ENCODE assay signal across 7 cellular contexts in the genomic region with DNA sequence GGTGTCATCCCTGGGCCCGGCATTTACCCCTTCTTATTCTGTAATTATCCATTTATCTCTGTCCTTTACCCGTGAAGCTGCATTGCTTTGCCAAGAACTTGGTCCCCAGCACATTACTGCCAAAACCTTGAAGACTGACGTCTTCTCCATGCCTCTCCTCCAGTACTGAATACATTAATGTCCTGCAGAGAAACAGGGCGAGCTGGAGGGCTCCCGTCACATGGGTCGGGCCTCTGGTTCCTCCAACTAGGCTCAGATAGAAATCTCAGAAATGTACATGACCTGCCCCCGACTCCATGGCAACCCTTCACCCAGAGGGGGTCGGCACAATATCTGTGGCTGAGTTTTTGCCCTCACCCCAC. TPM values are rescaled to one million over a fixed set of nuclear protein-coding genes. Genes with fewer than 3 reads are reported as not detected.
DNase-seq lines count a peak whose midpoint lies in the region; ATAC-seq and TF ChIP-seq lines count a peak whose summit lies in the region.

No MANE protein-coding gene starts in this region.

- H3K27me3 ChIP-seq in HUES48 (ENCODE audit: control insufficient read depth, insufficient read depth, low read length) (peaks cover 13% of the 10 kb centered on the region), iPS-18a (ENCODE audit: control insufficient read depth, insufficient read depth, low read length) (peaks cover 13% of the 10 kb centered on the region), spleen (replicated peaks in 1 of 7) (no peaks in the 10 kb centered on the region)

- H3K9ac ChIP-seq in HUES48 (ENCODE audit: low read depth, low read length), result peak overlapping the region; percentile 22; the same call in 1 of the 2 replicates
- no peak overlapping the region for H3K9ac ChIP-seq in iPS-18a (ENCODE audit: low read length)

- no peak overlapping the region for H3K27ac ChIP-seq in HUES48 (ENCODE audit: low read depth, low read length)
- H3K27ac ChIP-seq in iPS-18a (ENCODE audit: low read length), result no peak overlapping the region
- peak overlapping the region in 2 of 8 donors; percentile 60 to 72 for H3K27ac ChIP-seq in spleen

- peaks cover 25% of the 10 kb centered on the region for H3K36me3 ChIP-seq in HUES48 (ENCODE audit: control insufficient read depth, insufficient read depth, low read length)
- H3K36me3 ChIP-seq in iPS-18a (ENCODE audit: control insufficient read depth, low read depth, low read length), result peaks cover 19% of the 10 kb centered on the region
- peaks cover 0 to 37% (median 31%) of the 10 kb centered on the region in 6 donors for H3K36me3 ChIP-seq in spleen

- H3K4me3 ChIP-seq in HUES48 (ENCODE audit: low read depth, low read length), result peak overlapping the region; percentile 76
- H3K4me3 ChIP-seq in iPS-18a (ENCODE audit: low read length), result peak overlapping the region; percentile 75
- H3K4me3 ChIP-seq in spleen, result peak overlapping the region; percentile 24 to 75 (median 52)

- intact Hi-C loops in spleen (cut with DNase I; ENCODE audit: low total_unique reads), result no loop called here

- peak overlapping the region; percentile 17 to 71 for H3K27ac Mint-ChIP-seq in activated naive CD4-positive, alpha-beta T cell treated with anti-CD3 and anti-CD28 coated beads, Interleukin-2, amount 50 U/mL, for 72 hours

- H3K9me3 ChIP-seq in HUES48 (ENCODE audit: control insufficient read depth, insufficient read depth, low read length) (no peaks in the 10 kb centered on the region), iPS-18a (ENCODE audit: control insufficient read depth, low read depth, low read length) (no peaks in the 10 kb centered on the region), spleen (peaks cover 0 to 9% (median 0%) of the 10 kb centered on the region in 8 donors)

- DNase-seq in activated naive CD4-positive, alpha-beta T cell treated with anti-CD3 and anti-CD28 coated beads, Interleukin-2, amount 50 U/mL, for 72 hours (ENCODE audit: low spot score in 2 of 2), result no peak
- DNase-seq in spleen, result no peak
- no peak for DNase-seq in NCI-H524 treated with DMSO at 0.1 percent for 48 hours (lab: John Stamatoyannopoulos, UW)
- no peak for DNase-seq in NOMO-1 (lab: John Stamatoyannopoulos, UW; ENCODE audit: unreplicated experiment in 2 of 2)

- no peak for TF ChIP-seq POLR2A in spleen (IDR thresholded peaks at IDR 0.05)

- peaks cover 0 to 8% of the 10 kb centered on the region in 2 donors for H3K9me3 Mint-ChIP-seq in activated naive CD4-positive, alpha-beta T cell treated with anti-CD3 and anti-CD28 coated beads, Interleukin-2, amount 50 U/mL, for 72 hours

- H3K4me1 ChIP-seq in HUES48 (ENCODE audit: control insufficient read depth, insufficient read depth, low read length) (peaks cover 35% of the 10 kb centered on the region), iPS-18a (ENCODE audit: control insufficient read depth, low read depth, low read length) (peaks cover 34% of the 10 kb centered on the region), spleen (peaks cover 0 to 50% (median 20%) of the 10 kb centered on the region in 6 donors)

- no peak for TF ChIP-seq CTCF in spleen (IDR thresholded peaks at IDR 0.05 in 8 of 11, conservative IDR thresholded peaks at IDR 0.05 in 3 of 11)

- ATAC-seq in activated naive CD4-positive, alpha-beta T cell treated with anti-CD3 and anti-CD28 coated beads, Interleukin-2, amount 50 U/mL, for 72 hours, result no peak
- no peak for ATAC-seq in HG02885 (IDR thresholded peaks at IDR 0.05; ENCODE audit: poor library complexity, unreplicated experiment)

- WGBS in spleen, 5 donors, result 16 to 20% (median 17%) methylated on average over 8 of the region's 8 CpGs

- H3K36me3 Mint-ChIP-seq in activated naive CD4-positive, alpha-beta T cell treated with anti-CD3 and anti-CD28 coated beads, Interleukin-2, amount 50 U/mL, for 72 hours, result peaks cover 6 to 23% of the 10 kb centered on the region in 2 donors

RNA-seq across cellular contexts. Expression of a gene that starts 0.4 kb away (rescaled TPM):
- under 1 TPM; 0.82 to 0.93 TPM for total RNA-seq in activated naive CD4-positive, alpha-beta T cell treated with anti-CD3 and anti-CD28 coated beads, Interleukin-2, amount 50 U/mL, for 72 hours
- total RNA-seq in spleen, result 1 to 10 TPM in 4 of 7 donors, under 1 TPM in 3; 0.52 to 2.1 (median 1.6) TPM
- polyA plus RNA-seq in spleen, result 1 to 10 TPM in 1 of 3 donors, under 1 TPM in 2; 0.20 to 1.0 (median 0.99) TPM

RNA-seq across cellular contexts. Expression of a gene that starts 11.7 kb away (rescaled TPM):
- total RNA-seq in activated naive CD4-positive, alpha-beta T cell treated with anti-CD3 and anti-CD28 coated beads, Interleukin-2, amount 50 U/mL, for 72 hours, result 10 to 100 TPM; 49.6 to 64.1 TPM
- 10 to 100 TPM; 47.7 to 72.6 (median 58.4) TPM for total RNA-seq in spleen
- polyA plus RNA-seq in spleen, result 10 to 100 TPM; 40.0 to 52.2 (median 41.4) TPM

RNA-seq across cellular contexts. Expression of a gene that starts 12.0 kb away (rescaled TPM):
- 10 to 100 TPM; 29.5 to 39.8 TPM for total RNA-seq in activated naive CD4-positive, alpha-beta T cell treated with anti-CD3 and anti-CD28 coated beads, Interleukin-2, amount 50 U/mL, for 72 hours
- 10 to 100 TPM; 17.7 to 31.3 (median 25.2) TPM for total RNA-seq in spleen
- polyA plus RNA-seq in spleen, result 1 to 10 TPM; 5.2 to 8.8 (median 8.5) TPM
